17 cellular contexts compared by ENCODE assay signal in genomic region chr18:2597639-2598038, GRCh38. TPM values are rescaled to one million over a fixed set of nuclear protein-coding genes. Genes with fewer than 3 reads are reported as not detected.
DNase-seq lines count a peak whose midpoint lies in the region; ATAC-seq and TF ChIP-seq lines count a peak whose summit lies in the region.
"Had no signal": no experiment of that assay in that cellular context is flagged by ENCODE, and none has a peak within 500 bp of the region (broad histone marks: within the 10 kb centered on the region; RNA-seq: fewer than 3 reads in every experiment).

No MANE protein-coding gene starts in this region.

- peak overlapping the region; percentile 68 for H3K27ac Mint-ChIP-seq in activated naive CD4-positive, alpha-beta T cell treated with anti-CD3 and anti-CD28 coated beads, Interleukin-2, amount 10 ng/mL, durations not matched to agents 7 days and 5 days
- no peak overlapping the region for H3K27ac Mint-ChIP-seq in activated naive CD4-positive, alpha-beta T cell treated with anti-CD3 and anti-CD28 coated beads, Interleukin-2, amount 50 U/mL, for 72 hours
- peak overlapping the region in 7 of 8 donors; percentile 6 to 83 (median 38) for H3K27ac Mint-ChIP-seq in CD8-positive, alpha-beta memory T cell
- peak overlapping the region; percentile 1 for H3K27ac Mint-ChIP-seq in activated CD4-positive, alpha-beta memory T cell treated with anti-CD3 and anti-CD28 coated beads for 36 hours
- no peak overlapping the region for H3K27ac Mint-ChIP-seq in neural progenitor cell
- H3K27ac Mint-ChIP-seq: B cell, HFFc6 had no signal

- POLR2A ChIA-PET in CD8-positive, alpha-beta memory T cell (lab: Charles Lee): no interaction called here
- POLR2A ChIA-PET in activated CD4-positive, alpha-beta memory T cell treated with anti-CD3 and anti-CD28 coated beads for 36 hours (lab: Charles Lee): no interaction called here

- no peaks in the 10 kb centered on the region for H3K79me2 ChIP-seq in neural progenitor cell (ENCODE audit: low read depth)

- H3K4me3 ChIP-seq in CD8-positive, alpha-beta memory T cell (ENCODE audit: low read length): no peak overlapping the region
- no peak overlapping the region for H3K4me3 ChIP-seq in neutrophil (ENCODE audit: low read depth in 1 of 2, low read length in 1 of 2)
- no peak overlapping the region for H3K4me3 ChIP-seq in neural progenitor cell

- H3K9me3 Mint-ChIP-seq in activated naive CD4-positive, alpha-beta T cell treated with anti-CD3 and anti-CD28 coated beads, Interleukin-2, amount 10 ng/mL, durations not matched to agents 7 days and 5 days: peaks cover 3% of the 10 kb centered on the region
- peaks cover 3 to 5% of the 10 kb centered on the region in 2 donors for H3K9me3 Mint-ChIP-seq in activated naive CD4-positive, alpha-beta T cell treated with anti-CD3 and anti-CD28 coated beads, Interleukin-2, amount 50 U/mL, for 72 hours
- H3K9me3 Mint-ChIP-seq in CD8-positive, alpha-beta memory T cell: peaks cover 0 to 3% (median 0%) of the 10 kb centered on the region in 5 donors
- H3K9me3 Mint-ChIP-seq in activated CD4-positive, alpha-beta memory T cell treated with anti-CD3 and anti-CD28 coated beads for 36 hours: peaks cover 4% of the 10 kb centered on the region
- H3K9me3 Mint-ChIP-seq in neural progenitor cell: no peaks in the 10 kb centered on the region
- H3K9me3 Mint-ChIP-seq: HFFc6 had no signal

- CTCF ChIA-PET in activated naive CD4-positive, alpha-beta T cell treated with anti-CD3 and anti-CD28 coated beads, Interleukin-2, amount 10 ng/mL, durations not matched to agents 7 days and 5 days (lab: Charles Lee): no interaction called here
- CTCF ChIA-PET in CD8-positive, alpha-beta memory T cell (lab: Charles Lee): no interaction called here
- CTCF ChIA-PET in activated CD4-positive, alpha-beta memory T cell treated with anti-CD3 and anti-CD28 coated beads for 36 hours (lab: Charles Lee): no interaction called here

- H3K36me3 ChIP-seq in CD8-positive, alpha-beta memory T cell (ENCODE audit: insufficient read depth, low read length): no peaks in the 10 kb centered on the region
- no peaks in the 10 kb centered on the region for H3K36me3 ChIP-seq in neutrophil
- peaks cover 49% of the 10 kb centered on the region for H3K36me3 ChIP-seq in neural progenitor cell

- no peaks in the 10 kb centered on the region for H3K9me3 ChIP-seq in CD8-positive, alpha-beta memory T cell (ENCODE audit: low read length)
- H3K9me3 ChIP-seq in neutrophil: no peaks in the 10 kb centered on the region
- H3K9me3 ChIP-seq in neural progenitor cell (ENCODE audit: low read depth): no peaks in the 10 kb centered on the region

- H3K27ac ChIP-seq in CD8-positive, alpha-beta memory T cell (ENCODE audit: low read depth, low read length): no peak overlapping the region
- H3K27ac ChIP-seq in neutrophil: peak overlapping the region; percentile 60
- H3K27ac ChIP-seq in neural progenitor cell: no peak overlapping the region
- H3K27ac ChIP-seq: KMS-11 had no signal

- H3K4me1 Mint-ChIP-seq in activated naive CD4-positive, alpha-beta T cell treated with anti-CD3 and anti-CD28 coated beads, Interleukin-2, amount 10 ng/mL, durations not matched to agents 7 days and 5 days: peaks cover 49% of the 10 kb centered on the region
- H3K4me1 Mint-ChIP-seq in CD8-positive, alpha-beta memory T cell: peaks cover 28 to 46% (median 41%) of the 10 kb centered on the region in 3 donors
- H3K4me1 Mint-ChIP-seq in activated CD4-positive, alpha-beta memory T cell treated with anti-CD3 and anti-CD28 coated beads for 36 hours (ENCODE audit: low read depth): peaks cover 19% of the 10 kb centered on the region
- no peaks in the 10 kb centered on the region for H3K4me1 Mint-ChIP-seq in neural progenitor cell

- no peak overlapping the region for H3K9ac ChIP-seq in neural progenitor cell
- H3K9ac ChIP-seq: KMS-11 had no signal

- TF ChIP-seq CTCF in neutrophil (IDR thresholded peaks at IDR 0.05): no peak
- TF ChIP-seq CTCF in neural progenitor cell (IDR thresholded peaks at IDR 0.05): no peak

- no peak overlapping the region for H2AFZ ChIP-seq in neural progenitor cell (replicated peaks)

- no peaks in the 10 kb centered on the region for H3K27me3 Mint-ChIP-seq in activated naive CD4-positive, alpha-beta T cell treated with anti-CD3 and anti-CD28 coated beads, Interleukin-2, amount 10 ng/mL, durations not matched to agents 7 days and 5 days
- H3K27me3 Mint-ChIP-seq in CD8-positive, alpha-beta memory T cell: no peaks in the 10 kb centered on the region
- H3K27me3 Mint-ChIP-seq in activated CD4-positive, alpha-beta memory T cell treated with anti-CD3 and anti-CD28 coated beads for 36 hours: no peaks in the 10 kb centered on the region
- H3K27me3 Mint-ChIP-seq in neural progenitor cell (ENCODE audit: insufficient read depth, low read depth): no peaks in the 10 kb centered on the region
- H3K27me3 Mint-ChIP-seq: B cell had no signal

- H3F3A ChIP-seq in neural progenitor cell (ENCODE audit: low read depth): peaks cover 3% of the 10 kb centered on the region

- DNase-seq in activated naive CD4-positive, alpha-beta T cell treated with anti-CD3 and anti-CD28 coated beads, Interleukin-2, amount 10 ng/mL, durations not matched to agents 7 days and 5 days: peak; percentile 38
- no peak for DNase-seq in activated naive CD4-positive, alpha-beta T cell treated with anti-CD3 and anti-CD28 coated beads, Interleukin-2, amount 50 U/mL, for 72 hours (ENCODE audit: low spot score in 2 of 2)
- peak in 1 of 5 donors; percentile 49 for DNase-seq in CD8-positive, alpha-beta memory T cell
- no peak for DNase-seq in activated CD4-positive, alpha-beta memory T cell treated with anti-CD3 and anti-CD28 coated beads for 36 hours
- no peak for DNase-seq in neural progenitor cell (ENCODE audit: low spot score)
- DNase-seq: DMS 273 treated with DMSO at 0.1 percent for 48 hours, HFFc6, NCI-H1092, NCI-H1694, NCI-H2107, NCI-H226, NCI-H69, PC-3 had no signal

- peaks cover 27% of the 10 kb centered on the region for H3K4me1 ChIP-seq in CD8-positive, alpha-beta memory T cell (ENCODE audit: insufficient read depth, low read length)
- H3K4me1 ChIP-seq in neutrophil (ENCODE audit: control insufficient read depth in 1 of 2, insufficient read depth in 1 of 2, low read depth in 1 of 2, low read length in 1 of 2) (peaks cover 10 to 13% of the 10 kb centered on the region in 2 experiments), neural progenitor cell (no peaks in the 10 kb centered on the region)

- H3K27me3 ChIP-seq in CD8-positive, alpha-beta memory T cell (ENCODE audit: insufficient read depth, low read length, poor library complexity, severe bottlenecking): no peaks in the 10 kb centered on the region
- H3K27me3 ChIP-seq in neutrophil (no peaks in the 10 kb centered on the region), neural progenitor cell (no peaks in the 10 kb centered on the region)

- intact Hi-C loops in activated CD4-positive, alpha-beta memory T cell treated with anti-CD3 and anti-CD28 coated beads for 36 hours (cut with micrococcal nuclease): no loop called here

- H3K4me2 ChIP-seq in neural progenitor cell: no peak overlapping the region
- H3K4me2 ChIP-seq: KMS-11 had no signal

- no peaks in the 10 kb centered on the region for H4K20me1 ChIP-seq in neural progenitor cell (ENCODE audit: low read depth)

- H3K4me3 Mint-ChIP-seq in activated naive CD4-positive, alpha-beta T cell treated with anti-CD3 and anti-CD28 coated beads, Interleukin-2, amount 10 ng/mL, durations not matched to agents 7 days and 5 days: no peak overlapping the region
- peak overlapping the region in 2 of 7 donors; percentile 0 to 30 for H3K4me3 Mint-ChIP-seq in CD8-positive, alpha-beta memory T cell
- H3K4me3 Mint-ChIP-seq in activated CD4-positive, alpha-beta memory T cell treated with anti-CD3 and anti-CD28 coated beads for 36 hours: no peak overlapping the region
- no peak overlapping the region for H3K4me3 Mint-ChIP-seq in neural progenitor cell
- H3K4me3 Mint-ChIP-seq: B cell, HFFc6 had no signal

- ATAC-seq in activated naive CD4-positive, alpha-beta T cell treated with anti-CD3 and anti-CD28 coated beads, Interleukin-2, amount 50 U/mL, for 72 hours: no peak
- no peak for ATAC-seq in GM21723 (IDR thresholded peaks at IDR 0.05; ENCODE audit: unreplicated experiment)
- ATAC-seq: PC-3 had no signal

- peaks cover 71% of the 10 kb centered on the region for H3K36me3 Mint-ChIP-seq in activated naive CD4-positive, alpha-beta T cell treated with anti-CD3 and anti-CD28 coated beads, Interleukin-2, amount 10 ng/mL, durations not matched to agents 7 days and 5 days
- H3K36me3 Mint-ChIP-seq in activated naive CD4-positive, alpha-beta T cell treated with anti-CD3 and anti-CD28 coated beads, Interleukin-2, amount 50 U/mL, for 72 hours: peaks cover 31 to 72% of the 10 kb centered on the region in 2 donors
- peaks cover 3 to 8% (median 4%) of the 10 kb centered on the region in 3 donors for H3K36me3 Mint-ChIP-seq in CD8-positive, alpha-beta memory T cell
- peaks cover 56% of the 10 kb centered on the region for H3K36me3 Mint-ChIP-seq in activated CD4-positive, alpha-beta memory T cell treated with anti-CD3 and anti-CD28 coated beads for 36 hours
- peaks cover 24% of the 10 kb centered on the region for H3K36me3 Mint-ChIP-seq in neural progenitor cell

RNA-seq across cellular contexts. Expression of gene NDC80, which starts 26.3 kb away (rescaled TPM):
- total RNA-seq in activated naive CD4-positive, alpha-beta T cell treated with anti-CD3 and anti-CD28 coated beads, Interleukin-2, amount 50 U/mL, for 72 hours: 100 to 1,000 TPM in 1 of 2 donors, 10 to 100 TPM in 1; 66.8 to 117 TPM
- 10 to 100 TPM; 41.6 to 44.4 TPM for total RNA-seq in CD8-positive, alpha-beta memory T cell
- polyA plus RNA-seq in CD8-positive, alpha-beta memory T cell: 5.4 TPM
- 10 to 100 TPM; 79.3 to 83.1 TPM for total RNA-seq in activated CD4-positive, alpha-beta memory T cell treated with anti-CD3 and anti-CD28 coated beads for 36 hours
- 69.3 and 98.1 TPM in 2 replicates for total RNA-seq in neural progenitor cell (ENCODE audit: low replicate concordance)

RNA-seq across cellular contexts. Expression of gene METTL4, which starts 26.3 kb away (rescaled TPM):
- 10 to 100 TPM; 20.3 to 57.4 TPM for total RNA-seq in activated naive CD4-positive, alpha-beta T cell treated with anti-CD3 and anti-CD28 coated beads, Interleukin-2, amount 50 U/mL, for 72 hours
- total RNA-seq in CD8-positive, alpha-beta memory T cell: 10 to 100 TPM; 21.4 to 22.8 TPM
- 14.4 TPM for polyA plus RNA-seq in CD8-positive, alpha-beta memory T cell
- total RNA-seq in activated CD4-positive, alpha-beta memory T cell treated with anti-CD3 and anti-CD28 coated beads for 36 hours: 10 to 100 TPM; 19.6 to 23.0 TPM
- 22.3 and 30.8 TPM in 2 replicates for total RNA-seq in neural progenitor cell (ENCODE audit: low replicate concordance)

RNA-seq across cellular contexts. Expression of gene SMCHD1, which starts 57.9 kb away (rescaled TPM):
- 100 to 1,000 TPM; 112 to 136 TPM for total RNA-seq in activated naive CD4-positive, alpha-beta T cell treated with anti-CD3 and anti-CD28 coated beads, Interleukin-2, amount 50 U/mL, for 72 hours
- total RNA-seq in CD8-positive, alpha-beta memory T cell: 10 to 100 TPM; 89.5 to 93.7 TPM
- 42.9 TPM for polyA plus RNA-seq in CD8-positive, alpha-beta memory T cell
- 10 to 100 TPM; 86.0 to 94.5 TPM for total RNA-seq in activated CD4-positive, alpha-beta memory T cell treated with anti-CD3 and anti-CD28 coated beads for 36 hours
- total RNA-seq in neural progenitor cell (ENCODE audit: low replicate concordance): 65.3 and 127 TPM in 2 replicates

Comparison
In these comparisons a context has a peak if more than half of its experiments do, and no peak if none do; other contexts are left out.
1. H3K27ac Mint-ChIP-seq: peak in activated naive CD4-positive, alpha-beta T cell treated with anti-CD3 and anti-CD28 coated beads, Interleukin-2, amount 10 ng/mL, durations not matched to agents 7 days and 5 days (single experiment), CD8-positive, alpha-beta memory T cell (7 of 8) and activated CD4-positive, alpha-beta memory T cell treated with anti-CD3 and anti-CD28 coated beads for 36 hours (single experiment); none in activated naive CD4-positive, alpha-beta T cell treated with anti-CD3 and anti-CD28 coated beads, Interleukin-2, amount 50 U/mL, for 72 hours (0 of 2) and neural progenitor cell (single experiment).